Comparison of ENCODE assay signal across 12 cellular contexts in the genomic region with DNA sequence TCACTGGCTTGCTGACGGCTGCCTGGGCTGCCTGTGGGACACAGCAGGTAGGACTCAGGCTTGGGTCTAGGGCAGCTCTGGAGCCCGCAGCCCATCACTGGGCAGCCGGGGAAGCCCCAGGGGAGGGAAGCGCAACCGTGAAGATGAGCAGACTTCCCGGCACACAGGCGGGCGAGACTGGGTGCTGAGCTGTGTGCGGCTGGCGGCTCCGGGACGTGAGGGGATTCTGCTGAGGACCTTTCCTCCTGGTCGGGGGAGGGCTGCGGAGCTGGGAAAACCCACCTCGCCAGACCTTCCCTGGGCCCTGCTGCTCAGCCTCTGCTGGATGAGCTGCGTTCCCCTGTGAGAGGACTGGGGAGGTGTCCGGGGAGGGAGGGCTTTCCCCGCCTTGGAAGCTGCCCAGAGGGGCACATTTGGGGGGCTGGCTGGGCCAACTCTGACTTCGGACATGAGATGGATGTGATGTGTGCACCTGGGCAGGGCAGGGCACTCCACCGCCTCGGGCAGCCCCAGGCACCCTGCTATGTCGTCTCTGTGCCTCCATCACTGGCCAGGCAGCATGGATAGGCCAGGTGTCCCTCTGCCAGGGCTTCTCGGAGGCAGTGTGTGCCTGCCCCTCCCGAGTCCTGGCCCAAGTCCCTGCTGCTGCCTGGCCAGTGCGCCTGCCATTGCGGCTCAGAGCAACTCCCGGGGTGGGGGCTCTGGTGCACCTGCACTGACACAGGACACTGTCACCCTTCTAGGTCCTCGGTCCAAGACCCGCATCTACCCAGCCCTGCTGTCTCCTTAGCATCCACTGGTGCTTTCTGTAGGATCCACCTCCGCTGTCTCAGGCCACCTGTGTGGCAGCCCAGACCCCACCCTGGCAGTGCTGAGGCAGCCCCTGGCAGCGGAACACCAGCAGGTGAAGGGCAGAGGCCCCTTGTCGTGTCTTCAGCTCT.
DNase-seq lines count a peak whose midpoint lies in the region; ATAC-seq and TF ChIP-seq lines count a peak whose summit lies in the region.
"Had no signal": no experiment of that assay in that cellular context is flagged by ENCODE, and none has a peak within 500 bp of the region (broad histone marks: within the 10 kb centered on the region; RNA-seq: fewer than 3 reads in every experiment).

No MANE protein-coding gene starts in this region.

- WGBS in tibial nerve, 2 donors = 79 to 88% methylated on average over 24 to 28 of the region's 32 CpGs
- WGBS in testis, 2 donors = 84 to 85% methylated on average over 11 to 32 of the region's 32 CpGs

- TF ChIP-seq CTCF in coronary artery (IDR thresholded peaks at IDR 0.05) (no peak), tibial nerve (IDR thresholded peaks at IDR 0.05) (no peak), testis (IDR thresholded peaks at IDR 0.05) (no peak)

- peaks cover 22% of the 10 kb centered on the region for H3K4me1 ChIP-seq in NT2/D1 (ENCODE audit: insufficient read depth, insufficient read length)
- H3K4me1 ChIP-seq in muscle layer of colon (ENCODE audit: insufficient read depth, low read length) = peaks cover 90% of the 10 kb centered on the region
- H3K4me1 ChIP-seq in tibial nerve = peaks cover 2 to 88% (median 21%) of the 10 kb centered on the region in 4 donors
- H3K4me1 ChIP-seq in testis = peaks cover 18% of the 10 kb centered on the region

- TF ChIP-seq EP300 in tibial nerve (IDR thresholded peaks at IDR 0.05) = no peak

- intact Hi-C loops in testis (cut with DNase I; ENCODE audit: low total_unique reads) = loop anchor here (10.0 kb wide), 1 partner anchor 1647 kb away; no protein-coding TSS in a partner anchor

- H3K9me3 ChIP-seq in NT2/D1 (ENCODE audit: insufficient read depth, low read length) (no peaks in the 10 kb centered on the region), muscle layer of colon (ENCODE audit: low read length) (no peaks in the 10 kb centered on the region), tibial nerve (no peaks in the 10 kb centered on the region), testis (no peaks in the 10 kb centered on the region)
- H3K9me3 ChIP-seq: left lung, neutrophil had no signal

- DNase-seq in NT2/D1 (ENCODE audit: low read depth, low spot score) = no peak
- no peak for DNase-seq in coronary artery (ENCODE audit: low spot score)
- DNase-seq in tibial nerve (ENCODE audit: low spot score in 2 of 2) = no peak
- DNase-seq in stimulated activated naive CD4-positive, alpha-beta T cell treated with Interleukin-2 at 50 U/mL for 16 hours (lab: John Stamatoyannopoulos, UW) = no peak
- DNase-seq in testis = no peak
- DNase-seq: CD8-positive, alpha-beta T cell; H7; PC-3 had no signal

- TF ChIP-seq POLR2A in tibial nerve (IDR thresholded peaks at IDR 0.05) (no peak), testis (IDR thresholded peaks at IDR 0.05) (no peak)

- H3K4me3 ChIP-seq in NT2/D1 (ENCODE audit: insufficient read length, low read depth) (no peak overlapping the region), coronary artery (no peak overlapping the region), muscle layer of colon (ENCODE audit: low read depth in 1 of 2, low read length in 2 of 2) (peak overlapping the region in 1 of 2 donors; percentile 29), tibial nerve (no peak overlapping the region), testis (no peak overlapping the region)
- H3K4me3 ChIP-seq: left lung had no signal

- H3K27me3 ChIP-seq in NT2/D1 (ENCODE audit: insufficient read depth, insufficient read length) (no peaks in the 10 kb centered on the region), muscle layer of colon (ENCODE audit: control insufficient read depth in 1 of 2, insufficient read depth in 2 of 2, low read length in 2 of 2) (no peaks in the 10 kb centered on the region), tibial nerve (no peaks in the 10 kb centered on the region), testis (no peaks in the 10 kb centered on the region)
- H3K27me3 ChIP-seq: left lung, neutrophil had no signal

- H3K27ac ChIP-seq in coronary artery = peak overlapping the region; percentile 77 to 91
- H3K27ac ChIP-seq in muscle layer of colon (ENCODE audit: low read depth, low read length) = peak overlapping the region; percentile 95
- H3K27ac ChIP-seq in tibial nerve = peak overlapping the region in 3 of 4 donors; percentile 66 to 75 (median 73)
- H3K27ac ChIP-seq in testis = peak overlapping the region in 1 of 2 donors; percentile 41
- H3K27ac ChIP-seq: neutrophil had no signal

- peaks cover 82% of the 10 kb centered on the region for H3K36me3 ChIP-seq in NT2/D1 (ENCODE audit: insufficient read depth, insufficient read length, low read length)
- H3K36me3 ChIP-seq in muscle layer of colon (ENCODE audit: insufficient read depth, low read length) = no peaks in the 10 kb centered on the region
- peaks cover 0 to 31% (median 0%) of the 10 kb centered on the region in 3 donors for H3K36me3 ChIP-seq in tibial nerve
- no peaks in the 10 kb centered on the region for H3K36me3 ChIP-seq in testis (ENCODE audit: low read depth, missing control alignments)
- H3K36me3 ChIP-seq: left lung, neutrophil had no signal

- ATAC-seq in GM21576 (IDR thresholded peaks at IDR 0.05; ENCODE audit: unreplicated experiment) = no peak
- ATAC-seq: CD8-positive, alpha-beta T cell; PC-3 had no signal

- H3K9ac ChIP-seq in NT2/D1 (ENCODE audit: insufficient read length, low read depth) = peak overlapping the region; percentile 32
- H3K9ac ChIP-seq in muscle layer of colon (ENCODE audit: low read length) = peak overlapping the region; percentile 66
